ENCODE assay signal across 19 cellular contexts in the genomic region with DNA sequence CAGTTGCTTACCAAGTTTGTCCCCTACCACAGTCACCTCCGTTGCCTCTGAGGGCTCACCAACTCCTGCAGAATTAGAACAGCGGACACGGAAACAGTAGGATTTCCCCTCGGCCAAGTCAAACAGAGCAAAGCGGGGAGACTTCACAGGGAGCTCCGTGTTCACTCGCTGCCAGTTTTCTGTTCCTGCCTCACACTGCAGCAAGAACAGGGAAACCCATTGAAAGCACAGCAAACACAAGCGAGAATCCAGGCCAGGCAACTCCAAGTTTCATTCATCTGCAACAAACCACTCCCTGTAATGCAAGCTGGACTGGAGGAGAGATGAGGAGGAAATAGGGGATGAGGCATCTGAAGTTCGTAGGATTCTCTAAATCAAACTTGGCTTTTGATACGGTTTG.
A peak's percentile ranks its signal among the peaks of the same experiment; 100 is the strongest.
DNase-seq lines count a peak whose midpoint lies in the region; ATAC-seq and TF ChIP-seq lines count a peak whose summit lies in the region.
"Had no signal": no experiment of that assay in that cellular context is flagged by ENCODE, and none has a peak within 500 bp of the region (broad histone marks: within the 10 kb centered on the region; RNA-seq: fewer than 3 reads in every experiment).

No MANE protein-coding gene starts in this region.

- intact Hi-C loops in head of caudate nucleus (cut with DNase I) = no loop called here

- H3K4me2 ChIP-seq in neuronal stem cell (ENCODE audit: insufficient read depth, low read length, poor library complexity, severe bottlenecking) = no peak overlapping the region
- H3K4me2 ChIP-seq: PC-9 had no signal

- no peak overlapping the region for H2BK15ac ChIP-seq in neuronal stem cell (ENCODE audit: low read length)

- no peak for ATAC-seq in HG03095 (IDR thresholded peaks at IDR 0.05; ENCODE audit: unreplicated experiment)

- no peak overlapping the region for H2BK5ac ChIP-seq in neuronal stem cell (ENCODE audit: low read length)

- no peak overlapping the region for H2BK12ac ChIP-seq in neuronal stem cell (ENCODE audit: low read length)

- H3K4me3 ChIP-seq in neuronal stem cell (ENCODE audit: low read length in 2 of 2) = no peak overlapping the region
- H3K4me3 ChIP-seq: GM23248, PC-9, SJSA1 had no signal

- no peak overlapping the region for H3K23ac ChIP-seq in neuronal stem cell (ENCODE audit: low read depth, low read length, poor library complexity)

- H3K4ac ChIP-seq in neuronal stem cell (ENCODE audit: low read length) = no peak overlapping the region

- no peak overlapping the region for H2AK5ac ChIP-seq in neuronal stem cell (ENCODE audit: low read depth, low read length)

- peak overlapping the region; percentile 41 for H3K27ac ChIP-seq in VCaP
- H3K27ac ChIP-seq in neuronal stem cell (replicated peaks; ENCODE audit: low read length) = no peak overlapping the region
- peak overlapping the region; percentile 73 for H3K27ac ChIP-seq in substantia nigra (ENCODE audit: low read depth, low read length, poor library complexity, severe bottlenecking)
- H3K27ac ChIP-seq: GM23248, PC-9, SJSA1 had no signal

- no peaks in the 10 kb centered on the region for H3K4me1 ChIP-seq in neuronal stem cell (ENCODE audit: control insufficient read depth in 2 of 2, insufficient read depth in 1 of 2, low read depth in 1 of 2, low read length in 2 of 2)
- H3K4me1 ChIP-seq: SJSA1 had no signal

- H3K9ac ChIP-seq in neuronal stem cell (ENCODE audit: low read depth, low read length, poor library complexity) = no peak overlapping the region
- H3K9ac ChIP-seq: GM23248 had no signal

- H3K36me3 ChIP-seq in neuronal stem cell (replicated peaks in 1 of 2; ENCODE audit: control insufficient read depth in 2 of 2, insufficient read depth in 2 of 2, low read length in 2 of 2) = no peaks in the 10 kb centered on the region
- H3K36me3 ChIP-seq: SJSA1 had no signal

- H3K9me3 ChIP-seq in neuronal stem cell (replicated peaks in 1 of 2; ENCODE audit: control insufficient read depth in 2 of 2, insufficient read depth in 1 of 2, low read depth in 1 of 2, low read length in 2 of 2) = no peaks in the 10 kb centered on the region
- H3K9me3 ChIP-seq: Caco-2, SJSA1 had no signal

- no peak overlapping the region for H4K91ac ChIP-seq in neuronal stem cell (ENCODE audit: low read depth, low read length, poor library complexity)

- no peaks in the 10 kb centered on the region for H3K27me3 ChIP-seq in neuronal stem cell (ENCODE audit: control insufficient read depth in 3 of 3, insufficient read depth in 3 of 3, low read depth in 1 of 3, low read length in 3 of 3)
- H3K27me3 ChIP-seq: SJSA1 had no signal

- H3K79me1 ChIP-seq in neuronal stem cell (ENCODE audit: low read depth, low read length) = no peaks in the 10 kb centered on the region

- no peak for TF ChIP-seq CTCF in VCaP (conservative IDR thresholded peaks at IDR 0.05)

- peak overlapping the region; percentile 63 for H2AFZ ChIP-seq in neuronal stem cell (ENCODE audit: low read length)
- H2AFZ ChIP-seq: GM23248, PC-9 had no signal

- H4K8ac ChIP-seq in neuronal stem cell (ENCODE audit: low read depth, low read length) = no peak overlapping the region

- DNase-seq in head of caudate nucleus = peak in 27 of 42 donors; percentile 3 to 66 (median 26)
- DNase-seq in neuronal stem cell (ENCODE audit: low spot score) = no peak
- DNase-seq in substantia nigra (lab: John Stamatoyannopoulos, UW) = peak in 34 of 49 donors; percentile 3 to 52 (median 22)
- no peak for DNase-seq in activated T-cell treated with anti-CD3 and anti-CD28 coated beads, Interleukin-2, amount 50 U/mL, for 48 hours
- no peak for DNase-seq in NK-92 (lab: John Stamatoyannopoulos, UW; ENCODE audit: unreplicated experiment)
- DNase-seq: ACHN; AML-193; Caco-2; CD4-positive, CD25-positive, alpha-beta regulatory T cell; GM23248; NCI-H1048; NCI-H146; NCI-H2081 treated with DMSO at 0.1 percent for 48 hours; NCI-H510A treated with DMSO at 0.1 percent for 48 hours; NCI-H82; PC-9 had no signal

- no peak overlapping the region for H3K14ac ChIP-seq in neuronal stem cell (ENCODE audit: low read length)

- H2BK120ac ChIP-seq in neuronal stem cell (ENCODE audit: low read depth, low read length) = no peak overlapping the region

- WGBS in neuronal stem cell (ENCODE audit: extremely low coverage in 2 of 2, insufficient read length in 2 of 2, insufficient replicate concordance in 1 of 2), 2 donors = no CpG with 5 or more reads among the region's 10 CpGs

- no peak overlapping the region for H3K18ac ChIP-seq in neuronal stem cell (ENCODE audit: low read length)

Comparison
In these comparisons a context has a peak if more than half of its experiments do, and no peak if none do; other contexts are left out.
1. DNase-seq: peak in head of caudate nucleus (27 of 42) and substantia nigra (34 of 49); none in neuronal stem cell (single experiment), activated T-cell treated with anti-CD3 and anti-CD28 coated beads, Interleukin-2, amount 50 U/mL, for 48 hours (0 of 2) and NK-92 (single experiment).